Comparison of ENCODE assay signal across 8 cellular contexts in genomic region chr19:38315657-38316476, GRCh38. TPM values are rescaled to one million over a fixed set of nuclear protein-coding genes. Genes with fewer than 3 reads are reported as not detected.
A peak's percentile ranks its signal among the peaks of the same experiment; 100 is the strongest.
DNase-seq lines count a peak whose midpoint lies in the region; ATAC-seq and TF ChIP-seq lines count a peak whose summit lies in the region.

Gene YIF1B, minus strand, starts transcription at chr19:38315947. Its CDS starts 30 bp downstream, at chr19:38315917.

- peaks cover 51% of the 10 kb centered on the region for H3K4me1 Mint-ChIP-seq in activated T-cell treated with anti-CD3 and anti-CD28 coated beads, Interleukin-2, amount 50 U/mL, for 24 hours (ENCODE audit: low read depth)

- peak; percentile 15 for TF ChIP-seq POLR2A in erythroblast (IDR thresholded peaks at IDR 0.05; ENCODE audit: low read length)

- H3K4me1 ChIP-seq in mucosa of stomach (ENCODE audit: control insufficient read depth, insufficient read depth, low read length) = peaks cover 26% of the 10 kb centered on the region

- H3K9me3 ChIP-seq in mucosa of stomach (ENCODE audit: control insufficient read depth, low read length) = no peaks in the 10 kb centered on the region

- H3K27me3 Mint-ChIP-seq in activated T-cell treated with anti-CD3 and anti-CD28 coated beads, Interleukin-2, amount 50 U/mL, for 24 hours = no peaks in the 10 kb centered on the region

- H3K9ac ChIP-seq in mucosa of stomach (ENCODE audit: low read length) = peak within 1 kb of the TSS; percentile 68

- H3K36me3 Mint-ChIP-seq in activated T-cell treated with anti-CD3 and anti-CD28 coated beads, Interleukin-2, amount 50 U/mL, for 24 hours (ENCODE audit: low read depth) = peaks cover 8% of the 10 kb centered on the region

- peak; percentile 95 for DNase-seq in DMS79 (lab: John Stamatoyannopoulos, UW)
- DNase-seq in KG1 (lab: John Stamatoyannopoulos, UW) = peak; percentile 85
- DNase-seq in activated T-cell treated with anti-CD3 and anti-CD28 coated beads, Interleukin-2, amount 50 U/mL, for 24 hours = peak; percentile 97
- peak; percentile 99 for DNase-seq in erythroblast (lab: John Stamatoyannopoulos, UW)
- DNase-seq in stimulated activated CD8-positive, alpha-beta memory T cell treated with anti-CD3 and anti-CD28 coated beads, Interleukin-4, amount 100 ng/mL, for 48 hours = peak; percentile 96

- H3K4me3 Mint-ChIP-seq in activated T-cell treated with anti-CD3 and anti-CD28 coated beads, Interleukin-2, amount 50 U/mL, for 24 hours = peak within 1 kb of the TSS; percentile 89

- H3K27me3 ChIP-seq in mucosa of stomach (ENCODE audit: control insufficient read depth, insufficient read depth, low read length) = no peaks in the 10 kb centered on the region

- no peaks in the 10 kb centered on the region for H3K9me3 Mint-ChIP-seq in activated T-cell treated with anti-CD3 and anti-CD28 coated beads, Interleukin-2, amount 50 U/mL, for 24 hours

- peak; percentile 88 for ATAC-seq in GM21737 (IDR thresholded peaks at IDR 0.05; ENCODE audit: unreplicated experiment)

- peak within 1 kb of the TSS; percentile 78 for H3K4me3 ChIP-seq in mucosa of stomach (ENCODE audit: low read length)

- no peaks in the 10 kb centered on the region for H3K36me3 ChIP-seq in mucosa of stomach (ENCODE audit: control insufficient read depth, insufficient read depth, low read length)

- H3K27ac Mint-ChIP-seq in activated T-cell treated with anti-CD3 and anti-CD28 coated beads, Interleukin-2, amount 50 U/mL, for 24 hours = peak within 1 kb of the TSS; percentile 93

TF ChIP-seq in PFSK-1, 5 proteins besides CTCF, POLR2A, EP300 and RAD21:
- peak; percentile 93 for TF ChIP-seq FOXP2 (optimal IDR thresholded peaks at IDR 0.05; ENCODE audit: borderline replicate concordance, extremely low read depth, extremely low read length, insufficient read depth)
- no peak for TF ChIP-seq TAF1 (IDR thresholded peaks at IDR 0.05; ENCODE audit: borderline replicate concordance, insufficient read depth, low read length)
- TF ChIP-seq REST (IDR thresholded peaks at IDR 0.05; ENCODE audit: insufficient read depth in 1 of 2, low read depth in 2 of 2, low read length in 2 of 2) = no peak

RNA-seq across cellular contexts. Expression of gene YIF1B, which starts in this region (rescaled TPM):
- polyA plus RNA-seq in PFSK-1 (2012; ENCODE audit: insufficient read length, low read depth) = 118 TPM

Comparison
In these comparisons a context has a peak if more than half of its experiments do, and no peak if none do; other contexts are left out.
1. Peak in every context shown above with its lines: DNase-seq, ATAC-seq and H3K4me3 ChIP-seq.